In the genomic region with DNA sequence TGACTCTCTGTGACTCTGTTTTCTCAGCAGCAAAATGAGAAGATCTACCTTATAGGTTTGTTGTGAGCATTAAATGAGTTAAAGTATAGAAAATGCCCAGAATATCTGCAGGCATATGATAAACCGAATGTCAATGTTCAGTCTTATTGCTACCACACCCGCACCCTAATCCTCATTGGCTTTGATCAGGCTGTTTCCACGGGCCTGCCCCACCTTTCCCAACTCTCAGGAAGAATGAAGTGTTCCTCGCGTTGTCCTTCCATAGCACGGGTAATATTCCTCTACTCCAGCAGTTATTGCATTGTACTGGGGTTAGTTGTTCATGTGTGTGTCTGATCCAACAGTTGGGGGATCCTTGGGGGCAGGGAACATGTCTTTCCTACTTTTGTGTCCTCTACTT, we compare ENCODE assay signal across 31 cellular contexts. TPM values are rescaled to one million over a fixed set of nuclear protein-coding genes. Genes with fewer than 3 reads are reported as not detected.
DNase-seq lines count a peak whose midpoint lies in the region; ATAC-seq and TF ChIP-seq lines count a peak whose summit lies in the region.
"Had no signal": no experiment of that assay in that cellular context is flagged by ENCODE, and none has a peak within 500 bp of the region (broad histone marks: within the 10 kb centered on the region; RNA-seq: fewer than 3 reads in every experiment).

No MANE protein-coding gene starts in this region.

- H3K4me3 Mint-ChIP-seq in natural killer cell treated with Interleukin-12 subunit alpha and Interleukin-12 subunit beta and Interleukin-15 and Interleukin-18, amount 100 ng/mL, for 72 hours = peak overlapping the region; percentile 43
- no peak overlapping the region for H3K4me3 Mint-ChIP-seq in natural killer cell
- no peak overlapping the region for H3K4me3 Mint-ChIP-seq in naive thymus-derived CD8-positive, alpha-beta T cell
- H3K4me3 Mint-ChIP-seq: activated CD4-positive, alpha-beta memory T cell treated with anti-CD3 and anti-CD28 coated beads for 36 hours; activated naive CD4-positive, alpha-beta T cell treated with anti-CD3 and anti-CD28 coated beads, Interleukin-2, amount 10 ng/mL, durations not matched to agents 7 days and 5 days; activated T-helper 1 cell treated with anti-CD3 and anti-CD28 coated beads, Interleukin-12 subunit alpha, Interleukin-12 subunit beta, Interleukin-2, Interleukin-4 antibody, amounts not matched to agents 30 ng/mL and 10 ng/mL and 1 ng/mL, durations not matched to agents 14 hours and 24 hours and 36 hours; T-helper 1 cell treated with Interleukin-12 subunit alpha and Interleukin-12 subunit beta and Interleukin-4 antibody, amounts not matched to agents 30 μg/mL and 1 μg/mL, for 36 hours had no signal

- H3K79me1 ChIP-seq in neuronal stem cell (ENCODE audit: low read depth, low read length) = no peaks in the 10 kb centered on the region

- no peak overlapping the region for H2BK120ac ChIP-seq in neuronal stem cell (ENCODE audit: low read depth, low read length)

- H3K4me3 ChIP-seq in esophagus (ENCODE audit: low read depth in 1 of 2, low read length in 2 of 2) (no peak overlapping the region), neutrophil (ENCODE audit: low read depth in 1 of 2, low read length in 1 of 2) (no peak overlapping the region), neuronal stem cell (ENCODE audit: low read length in 2 of 2) (no peak overlapping the region)
- H3K4me3 ChIP-seq: esophagus muscularis mucosa, gastroesophageal sphincter, lung, prostate gland, SK-N-MC, thyroid gland had no signal

- H3K23ac ChIP-seq in neuronal stem cell (ENCODE audit: low read depth, low read length, poor library complexity) = no peak overlapping the region

- H3K9ac ChIP-seq in neuronal stem cell (ENCODE audit: low read depth, low read length, poor library complexity) = no peak overlapping the region
- H3K9ac ChIP-seq: KMS-11 had no signal

- peak overlapping the region; percentile 24 to 55 for H3K27ac Mint-ChIP-seq in natural killer cell treated with Interleukin-12 subunit alpha and Interleukin-12 subunit beta and Interleukin-15 and Interleukin-18, amount 100 ng/mL, for 72 hours
- H3K27ac Mint-ChIP-seq in natural killer cell = peak overlapping the region in 1 of 2 donors; percentile 67
- H3K27ac Mint-ChIP-seq in naive thymus-derived CD8-positive, alpha-beta T cell = no peak overlapping the region
- H3K27ac Mint-ChIP-seq: activated CD4-positive, alpha-beta memory T cell treated with anti-CD3 and anti-CD28 coated beads for 36 hours; activated naive CD4-positive, alpha-beta T cell treated with anti-CD3 and anti-CD28 coated beads, Interleukin-2, amount 10 ng/mL, durations not matched to agents 7 days and 5 days; activated T-helper 1 cell treated with anti-CD3 and anti-CD28 coated beads, Interleukin-12 subunit alpha, Interleukin-12 subunit beta, Interleukin-2, Interleukin-4 antibody, amounts not matched to agents 30 ng/mL and 10 ng/mL and 1 ng/mL, durations not matched to agents 14 hours and 24 hours and 36 hours; T-helper 1 cell treated with Interleukin-12 subunit alpha and Interleukin-12 subunit beta and Interleukin-4 antibody, amounts not matched to agents 30 μg/mL and 1 μg/mL, for 36 hours had no signal

- peaks cover 0 to 5% of the 10 kb centered on the region in 2 donors for H3K27me3 Mint-ChIP-seq in natural killer cell treated with Interleukin-12 subunit alpha and Interleukin-12 subunit beta and Interleukin-15 and Interleukin-18, amount 100 ng/mL, for 72 hours
- H3K27me3 Mint-ChIP-seq in natural killer cell (ENCODE audit: low read depth in 2 of 2) = no peaks in the 10 kb centered on the region
- H3K27me3 Mint-ChIP-seq in naive thymus-derived CD8-positive, alpha-beta T cell = peaks cover 0 to 13% (median 2%) of the 10 kb centered on the region in 5 donors
- H3K27me3 Mint-ChIP-seq: activated CD4-positive, alpha-beta memory T cell treated with anti-CD3 and anti-CD28 coated beads for 36 hours had no signal

- H3K4me1 Mint-ChIP-seq in natural killer cell treated with Interleukin-12 subunit alpha and Interleukin-12 subunit beta and Interleukin-15 and Interleukin-18, amount 100 ng/mL, for 72 hours (ENCODE audit: low read depth in 2 of 2) = peaks cover 54 to 56% of the 10 kb centered on the region in 2 donors
- peaks cover 28 to 54% of the 10 kb centered on the region in 2 donors for H3K4me1 Mint-ChIP-seq in natural killer cell
- H3K4me1 Mint-ChIP-seq in naive thymus-derived CD8-positive, alpha-beta T cell = peaks cover 6 to 27% (median 10%) of the 10 kb centered on the region in 4 donors

- no peak overlapping the region for H3K18ac ChIP-seq in neuronal stem cell (ENCODE audit: low read length)

- H3K4ac ChIP-seq in neuronal stem cell (ENCODE audit: low read length) = no peak overlapping the region

- intact Hi-C loops in natural killer cell (cut with micrococcal nuclease) = no loop called here

- H3K4me2 ChIP-seq in neuronal stem cell (ENCODE audit: insufficient read depth, low read length, poor library complexity, severe bottlenecking) = no peak overlapping the region
- H3K4me2 ChIP-seq: KMS-11 had no signal

- WGBS in esophagus, 2 donors = 58 to 65% methylated on average over 6 of the region's 6 CpGs
- no CpG with 5 or more reads among the region's 6 CpGs for WGBS in neuronal stem cell (ENCODE audit: extremely low coverage in 2 of 2, insufficient read length in 2 of 2, insufficient replicate concordance in 1 of 2), 2 donors

- no peak overlapping the region for H2BK5ac ChIP-seq in neuronal stem cell (ENCODE audit: low read length)

- peaks cover 6 to 27% of the 10 kb centered on the region in 2 donors for H3K4me1 ChIP-seq in esophagus (ENCODE audit: control insufficient read depth in 2 of 2, insufficient read depth in 2 of 2, low read length in 1 of 2)
- peaks cover 70% of the 10 kb centered on the region in 2 experiments for H3K4me1 ChIP-seq in neutrophil (ENCODE audit: control insufficient read depth in 1 of 2, insufficient read depth in 1 of 2, low read depth in 1 of 2, low read length in 1 of 2)
- H3K4me1 ChIP-seq in neuronal stem cell (ENCODE audit: control insufficient read depth in 2 of 2, insufficient read depth in 1 of 2, low read depth in 1 of 2, low read length in 2 of 2) = peaks cover 13 to 21% of the 10 kb centered on the region in 2 donors

- peaks cover 5% of the 10 kb centered on the region for H3K36me3 Mint-ChIP-seq in natural killer cell treated with Interleukin-12 subunit alpha and Interleukin-12 subunit beta and Interleukin-15 and Interleukin-18, amount 100 ng/mL, for 72 hours
- no peaks in the 10 kb centered on the region for H3K36me3 Mint-ChIP-seq in natural killer cell
- H3K36me3 Mint-ChIP-seq in naive thymus-derived CD8-positive, alpha-beta T cell = no peaks in the 10 kb centered on the region
- H3K36me3 Mint-ChIP-seq: activated CD4-positive, alpha-beta memory T cell treated with anti-CD3 and anti-CD28 coated beads for 36 hours; activated naive CD4-positive, alpha-beta T cell treated with anti-CD3 and anti-CD28 coated beads, Interleukin-2, amount 10 ng/mL, durations not matched to agents 7 days and 5 days had no signal

- H3K36me3 ChIP-seq in esophagus (ENCODE audit: control insufficient read depth in 2 of 2, insufficient read depth in 2 of 2, low read length in 1 of 2) (no peaks in the 10 kb centered on the region), neutrophil (no peaks in the 10 kb centered on the region), neuronal stem cell (replicated peaks in 1 of 2; ENCODE audit: control insufficient read depth in 2 of 2, insufficient read depth in 2 of 2, low read length in 2 of 2) (no peaks in the 10 kb centered on the region)
- H3K36me3 ChIP-seq: BE2C, esophagus muscularis mucosa, gastroesophageal sphincter, prostate gland, thyroid gland had no signal

- no peak overlapping the region for H2BK12ac ChIP-seq in neuronal stem cell (ENCODE audit: low read length)

- no peak for TF ChIP-seq CTCF in natural killer cell (IDR thresholded peaks at IDR 0.05)
- TF ChIP-seq CTCF in neutrophil (IDR thresholded peaks at IDR 0.05) = no peak

- no peak overlapping the region for H4K8ac ChIP-seq in neuronal stem cell (ENCODE audit: low read depth, low read length)

- H3K14ac ChIP-seq in neuronal stem cell (ENCODE audit: low read length) = no peak overlapping the region

- DNase-seq in natural killer cell treated with Interleukin-12 subunit alpha and Interleukin-12 subunit beta and Interleukin-15 and Interleukin-18, amount 100 ng/mL, for 72 hours (ENCODE audit: low spot score) = no peak
- DNase-seq in natural killer cell = no peak
- DNase-seq in neuronal stem cell (ENCODE audit: low spot score) = no peak
- no peak for DNase-seq in naive thymus-derived CD8-positive, alpha-beta T cell
- DNase-seq: activated CD4-positive, alpha-beta memory T cell treated with anti-CD3 and anti-CD28 coated beads for 36 hours; activated CD4-positive, CD25-positive, alpha-beta regulatory T cell treated with anti-CD3 and anti-CD28 coated beads, Interleukin-2, amount 50 U/mL, for 72 hours; activated CD8-positive, alpha-beta memory T cell treated with anti-CD3 and anti-CD28 coated beads, Interleukin-2, amount 50 U/mL, for 4 hours; activated naive CD4-positive, alpha-beta T cell treated with anti-CD3 and anti-CD28 coated beads, Interleukin-2, amount 10 ng/mL, durations not matched to agents 7 days and 5 days; amniotic stem cell; BE2C; DMS53; HCEC 1CT; MM.1S; NCI-H2029; NCI-H748 treated with DMSO at 0.1 percent for 48 hours; nucleus accumbens; RPMI8226; stimulated activated naive CD4-positive, alpha-beta T cell treated with Interleukin-2 at 50 U/mL for 16 hours; thyroid gland had no signal

- H3K9me3 Mint-ChIP-seq in natural killer cell treated with Interleukin-12 subunit alpha and Interleukin-12 subunit beta and Interleukin-15 and Interleukin-18, amount 100 ng/mL, for 72 hours = peaks cover 5% of the 10 kb centered on the region
- H3K9me3 Mint-ChIP-seq in natural killer cell = no peaks in the 10 kb centered on the region
- no peaks in the 10 kb centered on the region for H3K9me3 Mint-ChIP-seq in naive thymus-derived CD8-positive, alpha-beta T cell
- H3K9me3 Mint-ChIP-seq: activated CD4-positive, alpha-beta memory T cell treated with anti-CD3 and anti-CD28 coated beads for 36 hours; activated naive CD4-positive, alpha-beta T cell treated with anti-CD3 and anti-CD28 coated beads, Interleukin-2, amount 10 ng/mL, durations not matched to agents 7 days and 5 days; activated T-helper 1 cell treated with anti-CD3 and anti-CD28 coated beads, Interleukin-12 subunit alpha, Interleukin-12 subunit beta, Interleukin-2, Interleukin-4 antibody, amounts not matched to agents 30 ng/mL and 10 ng/mL and 1 ng/mL, durations not matched to agents 14 hours and 24 hours and 36 hours; T-helper 1 cell treated with Interleukin-12 subunit alpha and Interleukin-12 subunit beta and Interleukin-4 antibody, amounts not matched to agents 30 μg/mL and 1 μg/mL, for 36 hours had no signal

- no peak overlapping the region for H4K91ac ChIP-seq in neuronal stem cell (ENCODE audit: low read depth, low read length, poor library complexity)

- H3K27me3 ChIP-seq in esophagus (ENCODE audit: control insufficient read depth in 1 of 2, insufficient read depth in 2 of 2, low read length in 2 of 2) = no peaks in the 10 kb centered on the region
- no peaks in the 10 kb centered on the region for H3K27me3 ChIP-seq in neutrophil
- H3K27me3 ChIP-seq in neuronal stem cell (ENCODE audit: control insufficient read depth in 3 of 3, insufficient read depth in 3 of 3, low read depth in 1 of 3, low read length in 3 of 3) = no peaks in the 10 kb centered on the region
- H3K27me3 ChIP-seq: BE2C, esophagus muscularis mucosa, gastroesophageal sphincter, thyroid gland had no signal

- H3K9me3 ChIP-seq in esophagus (ENCODE audit: control insufficient read depth in 2 of 2, insufficient read depth in 1 of 2, low read depth in 1 of 2, low read length in 1 of 2) = no peaks in the 10 kb centered on the region
- H3K9me3 ChIP-seq in neutrophil = no peaks in the 10 kb centered on the region
- H3K9me3 ChIP-seq in neuronal stem cell (replicated peaks in 1 of 2; ENCODE audit: control insufficient read depth in 2 of 2, insufficient read depth in 1 of 2, low read depth in 1 of 2, low read length in 2 of 2) = no peaks in the 10 kb centered on the region
- H3K9me3 ChIP-seq: BE2C, esophagus muscularis mucosa, gastroesophageal sphincter, prostate gland, thyroid gland had no signal

- POLR2A ChIA-PET in naive thymus-derived CD8-positive, alpha-beta T cell (lab: Charles Lee) = no interaction called here

- no peak overlapping the region for H2AK5ac ChIP-seq in neuronal stem cell (ENCODE audit: low read depth, low read length)

- H3K27ac ChIP-seq in esophagus (ENCODE audit: low read depth in 2 of 2, low read length in 1 of 2) = peak overlapping the region; percentile 72 to 78
- H3K27ac ChIP-seq in neutrophil = peak overlapping the region; percentile 75
- H3K27ac ChIP-seq in neuronal stem cell (replicated peaks; ENCODE audit: low read length) = no peak overlapping the region
- H3K27ac ChIP-seq: gastroesophageal sphincter, KMS-11, prostate gland, SK-N-MC, thyroid gland had no signal

- H2BK15ac ChIP-seq in neuronal stem cell (ENCODE audit: low read length) = no peak overlapping the region

- H2AFZ ChIP-seq in neuronal stem cell (ENCODE audit: low read length) = no peak overlapping the region

- no peak for ATAC-seq in natural killer cell treated with Interleukin-12 subunit alpha and Interleukin-12 subunit beta and Interleukin-15 and Interleukin-18, amount 100 ng/mL, for 72 hours
- ATAC-seq in natural killer cell (no peak), HG02970 (IDR thresholded peaks at IDR 0.05; ENCODE audit: low FRiP score, unreplicated experiment) (no peak), GM21515 (IDR thresholded peaks at IDR 0.05; ENCODE audit: unreplicated experiment) (no peak)
- no peak for ATAC-seq in naive thymus-derived CD8-positive, alpha-beta T cell
- ATAC-seq: gastroesophageal sphincter had no signal

RNA-seq across cellular contexts. Expression of gene LGALS3, which starts 7.9 kb away (rescaled TPM):
- 100 to 1,000 TPM; 161 to 224 TPM for total RNA-seq in natural killer cell treated with Interleukin-12 subunit alpha and Interleukin-12 subunit beta and Interleukin-15 and Interleukin-18, amount 100 ng/mL, for 72 hours
- total RNA-seq in natural killer cell = 10 to 100 TPM; 10.8 to 35.7 (median 17.1) TPM
- polyA plus RNA-seq in esophagus = 100 to 1,000 TPM; 412 to 630 TPM
- polyA plus RNA-seq in neuronal stem cell (2013, experiment 1 of 2) = 2.4 TPM
- polyA plus RNA-seq in neuronal stem cell (2013, experiment 2 of 2) = 3.1 TPM
- total RNA-seq in naive thymus-derived CD8-positive, alpha-beta T cell = 1 to 10 TPM; 6.9 to 7.2 TPM
- 1 to 10 TPM in 1 of 3 donors, under 1 TPM in 2; 0.18 to 5.8 (median 0.78) TPM for polyA plus RNA-seq in naive thymus-derived CD8-positive, alpha-beta T cell

Comparison
In these comparisons a context has a peak if more than half of its experiments do, and no peak if none do; other contexts are left out.
1. RNA of gene LGALS3, which starts 7.9 kb away (total RNA-seq): 161 to 224 TPM in natural killer cell treated with Interleukin-12 subunit alpha and Interleukin-12 subunit beta and Interleukin-15 and Interleukin-18, amount 100 ng/mL, for 72 hours; 10.8 to 35.7 TPM in natural killer cell and 6.9 to 7.2 TPM in naive thymus-derived CD8-positive, alpha-beta T cell; every median in the first group is over 4 times any median in the second.
2. H3K27ac Mint-ChIP-seq: peak in natural killer cell treated with Interleukin-12 subunit alpha and Interleukin-12 subunit beta and Interleukin-15 and Interleukin-18, amount 100 ng/mL, for 72 hours (2 of 2); none in naive thymus-derived CD8-positive, alpha-beta T cell (0 of 10).